In the genomic region with DNA sequence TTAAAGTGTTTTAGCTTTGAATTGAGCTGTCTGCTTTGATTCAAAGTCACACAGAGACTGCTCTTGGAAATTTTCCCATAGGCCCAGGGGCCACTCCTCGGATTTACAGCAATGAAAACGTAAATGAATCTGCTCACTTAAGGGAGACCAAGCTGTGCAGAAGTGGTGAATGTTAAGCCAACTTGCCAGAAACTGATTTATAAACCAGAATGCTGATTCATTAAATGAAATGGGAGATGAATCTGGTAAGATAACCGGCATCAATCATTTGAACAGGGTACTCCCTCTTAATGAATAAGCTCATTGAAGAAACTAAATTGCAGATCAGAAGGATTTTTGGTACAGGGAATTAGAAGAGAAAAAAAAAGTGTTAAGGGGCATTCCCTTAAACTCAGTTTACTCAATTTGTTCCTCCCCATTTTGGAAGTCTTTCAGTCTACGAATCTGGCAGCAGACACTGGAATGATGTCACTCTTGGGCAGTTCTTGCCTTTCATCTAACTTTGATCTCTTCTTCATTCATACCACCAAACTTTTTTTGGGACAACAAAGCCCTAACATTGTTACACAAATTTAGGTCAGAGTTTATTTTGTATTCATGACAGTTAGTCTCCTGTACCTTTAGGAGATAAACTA, we compare ENCODE assay signal across 28 cellular contexts.
"Had no signal": no experiment of that assay in that cellular context is flagged by ENCODE, and none has a peak within 500 bp of the region (broad histone marks: within the 10 kb centered on the region; RNA-seq: fewer than 3 reads in every experiment).

No MANE protein-coding gene starts in this region.

- H3K36me3 Mint-ChIP-seq: activated naive CD4-positive, alpha-beta T cell treated with anti-CD3 and anti-CD28 coated beads, Interleukin-2, amount 50 U/mL, for 24 hours; naive B cell; type B pancreatic cell had no signal

- DNase-seq: activated CD4-positive, alpha-beta T cell treated with anti-CD3 and anti-CD28 coated beads for 1 hour; activated CD4-positive, alpha-beta T cell treated with anti-CD3 and anti-CD28 coated beads, Interleukin-2, amount 50 U/mL, for 1 hour; activated CD8-positive, alpha-beta T cell treated with anti-CD3 and anti-CD28 coated beads, Interleukin-2, amount 10 ng/mL, durations not matched to agents 7 days and 5 days; activated gamma-delta T cell treated with Interleukin-2 at 50 U/mL for 16 hours; activated T-cell treated with anti-CD3 and anti-CD28 coated beads, Interleukin-2, amount 50 U/mL, for 1 hour; endodermal cell; hypothalamus; islet precursor cell; left cardiac atrium; naive B cell; occipital lobe; retina; sigmoid colon; stimulated activated CD4-positive, alpha-beta T cell treated with anti-CD3 and anti-CD28 coated beads, Interleukin-4, amount 100 ng/mL, for 1 hour; stimulated activated naive CD4-positive, alpha-beta T cell; T-helper 1 cell; T-helper 9 cell had no signal

- H3K4me3 Mint-ChIP-seq: activated CD8-positive, alpha-beta T cell treated with anti-CD3 and anti-CD28 coated beads, Interleukin-2, amount 10 ng/mL, durations not matched to agents 7 days and 5 days; activated naive CD4-positive, alpha-beta T cell treated with anti-CD3 and anti-CD28 coated beads, Interleukin-2, amount 50 U/mL, for 24 hours; central memory CD8-positive, alpha-beta T cell; endodermal cell; naive B cell; neural crest cell; type B pancreatic cell had no signal

- H3K9me3 ChIP-seq: ascending aorta, breast epithelium, sigmoid colon, thoracic aorta had no signal

- H3K27ac Mint-ChIP-seq: activated CD8-positive, alpha-beta T cell treated with anti-CD3 and anti-CD28 coated beads, Interleukin-2, amount 10 ng/mL, durations not matched to agents 7 days and 5 days; activated naive CD4-positive, alpha-beta T cell treated with anti-CD3 and anti-CD28 coated beads, Interleukin-2, amount 50 U/mL, for 24 hours; endodermal cell; naive B cell; progenitor cell of endocrine pancreas; type B pancreatic cell had no signal

- ATAC-seq: activated CD8-positive, alpha-beta T cell treated with anti-CD3 and anti-CD28 coated beads, Interleukin-2, amount 10 ng/mL, durations not matched to agents 7 days and 5 days; left cardiac atrium had no signal

- FAIRE-seq: frontal cortex had no signal

- H3K4me1 Mint-ChIP-seq: activated naive CD4-positive, alpha-beta T cell treated with anti-CD3 and anti-CD28 coated beads, Interleukin-2, amount 50 U/mL, for 24 hours; central memory CD8-positive, alpha-beta T cell; endodermal cell; naive B cell had no signal

- H3K27me3 Mint-ChIP-seq: activated naive CD4-positive, alpha-beta T cell treated with anti-CD3 and anti-CD28 coated beads, Interleukin-2, amount 50 U/mL, for 24 hours; central memory CD8-positive, alpha-beta T cell; naive B cell; progenitor cell of endocrine pancreas; type B pancreatic cell had no signal

- H3K9me3 Mint-ChIP-seq: endodermal cell, neural crest cell, type B pancreatic cell had no signal

- H3K4me3 ChIP-seq: ascending aorta, breast epithelium, coronary artery, sigmoid colon, SK-N-MC, thoracic aorta had no signal
